In the genomic region with DNA sequence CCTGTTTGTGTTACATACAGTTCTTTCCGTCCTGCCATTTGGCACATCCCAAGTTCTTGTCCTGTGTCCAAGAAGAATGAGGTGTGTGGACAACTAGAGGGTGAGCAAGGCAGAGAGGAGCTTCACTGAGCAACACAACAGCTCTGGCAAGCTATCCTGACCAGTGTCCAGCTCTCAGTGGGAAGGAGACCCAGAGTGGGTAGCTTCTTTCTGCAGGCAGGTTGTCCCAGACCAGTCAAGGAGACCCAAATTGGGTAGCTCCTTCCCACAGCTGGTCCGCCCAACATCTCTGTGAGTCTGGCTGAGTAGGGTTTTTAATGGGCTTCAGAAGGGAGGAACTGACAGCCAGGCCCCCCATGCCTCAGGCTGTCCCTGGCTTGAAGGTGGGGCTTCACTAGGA, we compare ENCODE assay signal across 2 cellular contexts.
A peak's percentile ranks its signal among the peaks of the same experiment; 100 is the strongest.
TF ChIP-seq lines count a peak whose summit lies in the region.

No MANE protein-coding gene starts in this region.

TF ChIP-seq in HEK293, 187 proteins besides CTCF, POLR2A, EP300 and RAD21:
- TF ChIP-seq ZNF174 (tag by site-specific recombination; IDR thresholded peaks at IDR 0.05) (no peak), SETDB1 (IDR thresholded peaks at IDR 0.05; ENCODE audit: insufficient read length, low read length) (peak; percentile 22)

TF ChIP-seq in IMR-90, 13 proteins besides CTCF, POLR2A, EP300 and RAD21:
- no peak for TF ChIP-seq SMC3 (IDR thresholded peaks at IDR 0.05; ENCODE audit: low read depth, low read length)
- TF ChIP-seq, protein P1, sequence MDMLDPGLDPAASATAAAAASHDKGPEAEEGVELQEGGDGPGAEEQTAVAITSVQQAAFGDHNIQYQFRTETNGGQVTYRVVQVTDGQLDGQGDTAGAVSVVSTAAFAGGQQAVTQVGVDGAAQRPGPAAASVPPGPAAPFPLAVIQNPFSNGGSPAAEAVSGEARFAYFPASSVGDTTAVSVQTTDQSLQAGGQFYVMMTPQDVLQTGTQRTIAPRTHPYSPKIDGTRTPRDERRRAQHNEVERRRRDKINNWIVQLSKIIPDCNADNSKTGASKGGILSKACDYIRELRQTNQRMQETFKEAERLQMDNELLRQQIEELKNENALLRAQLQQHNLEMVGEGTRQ (IDR thresholded peaks at IDR 0.05; ENCODE audit: low read depth, low read length), result no peak
- TF ChIP-seq RFX5 (IDR thresholded peaks at IDR 0.05; ENCODE audit: low read depth, low read length), result no peak
- TF ChIP-seq MAFK (IDR thresholded peaks at IDR 0.05; ENCODE audit: low read depth, low read length), result no peak
- TF ChIP-seq MXI1 (IDR thresholded peaks at IDR 0.05; ENCODE audit: borderline replicate concordance, low read depth, low read length), result no peak
- TF ChIP-seq RCOR1 (IDR thresholded peaks at IDR 0.05; ENCODE audit: insufficient replicate concordance, low read length), result no peak
- no peak for TF ChIP-seq BHLHE40 (IDR thresholded peaks at IDR 0.05; ENCODE audit: low read depth, low read length)
- TF ChIP-seq CEBPB (IDR thresholded peaks at IDR 0.05; ENCODE audit: low read depth, low read length), result no peak
